ENCODE assay signal across 16 cellular contexts in genomic region chr18:2396162-2396505, GRCh38.
A peak's percentile ranks its signal among the peaks of the same experiment; 100 is the strongest.
DNase-seq lines count a peak whose midpoint lies in the region; ATAC-seq and TF ChIP-seq lines count a peak whose summit lies in the region.
"Had no signal": no experiment of that assay in that cellular context is flagged by ENCODE, and none has a peak within 500 bp of the region (broad histone marks: within the 10 kb centered on the region; RNA-seq: fewer than 3 reads in every experiment).

No MANE protein-coding gene starts in this region.

- no peaks in the 10 kb centered on the region for H3K9me2 ChIP-seq in MM.1S (replicated peaks; ENCODE audit: insufficient read depth, low read length)

- H3K79me2 ChIP-seq in MM.1S (ENCODE audit: low read length), result no peaks in the 10 kb centered on the region

- H4K20me1 ChIP-seq in MM.1S (ENCODE audit: insufficient read depth, low read length), result no peaks in the 10 kb centered on the region
- H4K20me1 ChIP-seq: BLaER1 treated with 17β-estradiol and CSF1 and Interleukin-3, amounts not matched to agents 10 nM and 100 nM had no signal

- no peaks in the 10 kb centered on the region for H3K27me3 ChIP-seq in MM.1S (replicated peaks; ENCODE audit: insufficient read depth, low read length)
- H3K27me3 ChIP-seq: BLaER1 treated with 17β-estradiol and CSF1 and Interleukin-3, amounts not matched to agents 10 nM and 100 nM; foreskin keratinocyte; uterus had no signal

- H3K9ac ChIP-seq in MM.1S (ENCODE audit: low read length), result no peak overlapping the region
- H3K9ac ChIP-seq: BLaER1 treated with 17β-estradiol and CSF1 and Interleukin-3, amounts not matched to agents 10 nM and 100 nM had no signal

- H3K4me3 ChIP-seq in MM.1S (ENCODE audit: low read length), result no peak overlapping the region
- H3K4me3 ChIP-seq: BLaER1 treated with 17β-estradiol and CSF1 and Interleukin-3, amounts not matched to agents 10 nM and 100 nM; HAP-1; uterus had no signal

- no peaks in the 10 kb centered on the region for H3F3A ChIP-seq in MM.1S (ENCODE audit: insufficient read depth, low read length)

- DNase-seq in posterior cingulate gyrus (no peak), MM.1S (no peak), NCI-H1930 (lab: John Stamatoyannopoulos, UW) (no peak)
- DNase-seq: activated CD8-positive, alpha-beta T cell treated with anti-CD3 and anti-CD28 coated beads for 36 hours; DMS79; foreskin keratinocyte; Karpas-422; OCI-M1; uterus had no signal

- H3K27ac ChIP-seq in MM.1S (ENCODE audit: low read length), result no peak overlapping the region
- H3K27ac ChIP-seq: BLaER1 treated with 17β-estradiol and CSF1 and Interleukin-3, amounts not matched to agents 10 nM and 100 nM; foreskin keratinocyte; uterus had no signal

- no peaks in the 10 kb centered on the region; the same call in 1 of the 2 replicates for H3K9me3 ChIP-seq in MM.1S (replicated peaks; ENCODE audit: insufficient read depth, low read length)
- H3K9me3 ChIP-seq: HAP-1, uterus had no signal

- no peak overlapping the region for H3K4me2 ChIP-seq in MM.1S (ENCODE audit: low read depth, low read length)

- no peak for TF ChIP-seq CTCF in MM.1S (IDR thresholded peaks at IDR 0.05; ENCODE audit: low read length)

- H3K4me1 ChIP-seq in MM.1S (ENCODE audit: low read length), result no peaks in the 10 kb centered on the region
- H3K4me1 ChIP-seq: foreskin keratinocyte, HAP-1, uterus had no signal

- intact Hi-C loops in posterior cingulate gyrus (cut with DNase I), result no loop called here

- no peak overlapping the region for H2AFZ ChIP-seq in MM.1S (ENCODE audit: low read length)

- no peaks in the 10 kb centered on the region for H3K36me3 ChIP-seq in MM.1S (replicated peaks; ENCODE audit: insufficient read depth, low read length)
- H3K36me3 ChIP-seq: BLaER1 treated with 17β-estradiol and CSF1 and Interleukin-3, amounts not matched to agents 10 nM and 100 nM; HAP-1; uterus had no signal

- peak; percentile 15 for ATAC-seq in GM19025 (IDR thresholded peaks at IDR 0.05; ENCODE audit: low read depth, unreplicated experiment)
- ATAC-seq in GM21825 (IDR thresholded peaks at IDR 0.05; ENCODE audit: unreplicated experiment), result peak; percentile 24
- ATAC-seq in HG03159 (IDR thresholded peaks at IDR 0.05; ENCODE audit: unreplicated experiment), result peak; percentile 21
- ATAC-seq in HG03439 (IDR thresholded peaks at IDR 0.05; ENCODE audit: unreplicated experiment), result no peak
- ATAC-seq: activated CD8-positive, alpha-beta T cell treated with anti-CD3 and anti-CD28 coated beads for 36 hours; foreskin keratinocyte; natural killer cell treated with Interleukin-12 subunit alpha and Interleukin-12 subunit beta and Interleukin-15 and Interleukin-18, amount 100 ng/mL, for 72 hours had no signal
